Comparison of ENCODE assay signal across 24 cellular contexts in genomic region chr10:37225163-37225562, GRCh38.
"Had no signal": no experiment of that assay in that cellular context is flagged by ENCODE, and none has a peak within 500 bp of the region (broad histone marks: within the 10 kb centered on the region; RNA-seq: fewer than 3 reads in every experiment).

No MANE protein-coding gene starts in this region.

- H3K4me2 ChIP-seq: neural progenitor cell, smooth muscle cell had no signal

- H3K27me3 ChIP-seq: neural progenitor cell, neutrophil, right atrium auricular region, right lobe of liver, tibial nerve had no signal

- H3K4me1 ChIP-seq: left ventricle myocardium inferior, neural progenitor cell, right atrium auricular region, right lobe of liver, tibial nerve had no signal

- FAIRE-seq: islet of Langerhans had no signal

- H3K36me3 ChIP-seq: left ventricle myocardium inferior, neural progenitor cell, neutrophil, right atrium auricular region, right lobe of liver, tibial nerve had no signal

- H3K9me3 ChIP-seq: left ventricle myocardium inferior, neutrophil, right atrium auricular region, right lobe of liver, tibial nerve had no signal

- H2AFZ ChIP-seq: neural progenitor cell had no signal

- ATAC-seq: natural killer cell; right lobe of liver; stimulated activated memory B cell treated with anti-CD40 and anti-IgM and Interleukin-4, amounts not matched to agents 10 μg/mL and 1 μg/mL and 100 μg/mL, for 72 hours; stimulated activated naive CD8-positive, alpha-beta T cell treated with anti-CD3 and anti-CD28 coated beads, Interleukin-15, amount 100 ng/mL, for 72 hours had no signal

- DNase-seq: hypothalamus; immature natural killer cell; left ventricle myocardium inferior; mesendoderm; naive B cell; natural killer cell; nephron progenitor cell; occipital lobe; right lobe of liver; stimulated activated CD4-positive, alpha-beta T cell treated with anti-CD3 and anti-CD28 coated beads, Interleukin-1b, Interleukin-23, amount 100 ng/mL, for 48 hours; stimulated activated CD4-positive, alpha-beta T cell treated with anti-CD3 and anti-CD28 coated beads, Interleukin-2, amount 100 ng/mL, for 48 hours; stimulated activated CD4-positive, alpha-beta T cell treated with anti-CD3 and anti-CD28 coated beads, Interleukin-4, amount 100 ng/mL, for 4 hours; stimulated activated CD8-positive, alpha-beta memory T cell treated with anti-CD3 and anti-CD28 coated beads, Interleukin-4, amount 100 ng/mL, for 48 hours; stimulated activated naive CD4-positive, alpha-beta T cell treated with Interleukin-2 at 50 U/mL for 16 hours; stimulated activated naive CD8-positive, alpha-beta T cell treated with anti-CD3 and anti-CD28 coated beads, Interleukin-15, amount 100 ng/mL, for 72 hours; substantia nigra had no signal

- H3K4me3 ChIP-seq: left ventricle myocardium inferior, lung, neural progenitor cell, right atrium auricular region, right lobe of liver, smooth muscle cell, tibial nerve had no signal

- H3K9ac ChIP-seq: neural progenitor cell had no signal

- H3K27ac ChIP-seq: left ventricle myocardium inferior, neural progenitor cell, neutrophil, right atrium auricular region, right lobe of liver, tibial nerve had no signal
